ENCODE assay signal across 21 cellular contexts in the genomic region with DNA sequence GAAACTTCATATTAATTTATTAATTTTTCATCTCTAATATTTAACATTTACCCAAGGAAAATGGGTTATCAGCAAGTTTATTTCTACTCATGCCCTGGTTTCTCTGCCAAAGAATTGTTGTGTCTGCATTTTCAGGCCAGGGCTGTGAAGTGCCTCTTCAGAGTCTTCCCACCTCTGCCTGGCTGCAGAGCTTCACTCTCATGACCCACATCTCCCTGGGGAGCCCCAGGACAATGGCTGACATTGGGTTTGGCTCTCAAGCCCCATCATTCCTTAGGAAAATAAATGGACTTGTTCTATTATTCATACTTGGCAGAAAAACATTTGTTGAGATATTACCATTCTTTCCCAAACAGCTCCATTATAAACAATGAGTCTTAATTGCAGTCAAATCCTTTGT. TPM values are rescaled to one million over a fixed set of nuclear protein-coding genes. Genes with fewer than 3 reads are reported as not detected.
A peak's percentile ranks its signal among the peaks of the same experiment; 100 is the strongest.
DNase-seq lines count a peak whose midpoint lies in the region; ATAC-seq and TF ChIP-seq lines count a peak whose summit lies in the region.
"Had no signal": no experiment of that assay in that cellular context is flagged by ENCODE, and none has a peak within 500 bp of the region (broad histone marks: within the 10 kb centered on the region; RNA-seq: fewer than 3 reads in every experiment).

No MANE protein-coding gene starts in this region.

- H3K4me3 ChIP-seq in BE2C (ENCODE audit: low read depth, low read length), result no peak overlapping the region
- no peak overlapping the region for H3K4me3 ChIP-seq in H7 (ENCODE audit: insufficient read depth, low read depth, low read length)
- no peak overlapping the region for H3K4me3 ChIP-seq in left ventricle myocardium inferior
- H3K4me3 ChIP-seq in upper lobe of right lung, result no peak overlapping the region
- H3K4me3 ChIP-seq: cardiac muscle cell, HAP-1, lung had no signal

- no peak overlapping the region for H3K27ac ChIP-seq in left ventricle myocardium inferior (replicated peaks)
- no peak overlapping the region for H3K27ac ChIP-seq in upper lobe of right lung
- H3K27ac ChIP-seq: cardiac muscle cell had no signal

- H3K36me3 ChIP-seq in BE2C (no peaks in the 10 kb centered on the region), H7 (replicated peaks; ENCODE audit: control insufficient read depth, insufficient read depth, low read length) (no peaks in the 10 kb centered on the region), left ventricle myocardium inferior (no peaks in the 10 kb centered on the region), upper lobe of right lung (no peaks in the 10 kb centered on the region)
- H3K36me3 ChIP-seq: cardiac muscle cell, HAP-1 had no signal

- no peak for TF ChIP-seq CTCF in BE2C (IDR thresholded peaks at IDR 0.05; ENCODE audit: low read depth, low read length)
- no peak for TF ChIP-seq CTCF in left ventricle myocardium inferior (IDR thresholded peaks at IDR 0.05; ENCODE audit: borderline replicate concordance)
- TF ChIP-seq CTCF in upper lobe of right lung (IDR thresholded peaks at IDR 0.05), result no peak

- no peaks in the 10 kb centered on the region for H3K9me3 ChIP-seq in BE2C
- H3K9me3 ChIP-seq in left ventricle myocardium inferior (replicated peaks), result peaks cover 6% of the 10 kb centered on the region
- no peaks in the 10 kb centered on the region for H3K9me3 ChIP-seq in upper lobe of right lung
- H3K9me3 ChIP-seq: HAP-1 had no signal

- no peaks in the 10 kb centered on the region for H3K27me3 ChIP-seq in BE2C
- H3K27me3 ChIP-seq in H7 (ENCODE audit: control insufficient read depth, insufficient read depth, low read length), result no peaks in the 10 kb centered on the region
- H3K27me3 ChIP-seq in left ventricle myocardium inferior (ENCODE audit: low read depth), result no peaks in the 10 kb centered on the region
- no peaks in the 10 kb centered on the region for H3K27me3 ChIP-seq in upper lobe of right lung
- H3K27me3 ChIP-seq: cardiac muscle cell had no signal

- ATAC-seq in upper lobe of right lung, result no peak
- ATAC-seq: activated naive CD4-positive, alpha-beta T cell treated with anti-CD3 and anti-CD28 coated beads, Interleukin-2, amount 50 U/mL, for 72 hours; activated T-cell treated with anti-CD3 and anti-CD28 coated beads, Interleukin-2, amount 50 U/mL, for 4 hours; natural killer cell treated with Interleukin-12 subunit alpha and Interleukin-12 subunit beta and Interleukin-15 and Interleukin-18, amount 100 ng/mL, for 72 hours; Panc1 had no signal

- peak; percentile 78 for DNase-seq in BE2C
- peak; percentile 28 for DNase-seq in H7
- DNase-seq in NCI-H345 treated with DMSO at 0.1 percent for 48 hours (lab: John Stamatoyannopoulos, UW; ENCODE audit: unreplicated experiment), result peak; percentile 9
- DNase-seq in left ventricle myocardium inferior, result peak; percentile 22
- no peak for DNase-seq in middle frontal gyrus (ENCODE audit: extremely low spot score, low spot score)
- DNase-seq in iPS-NIHi11 (ENCODE audit: low spot score), result no peak
- no peak for DNase-seq in upper lobe of right lung
- DNase-seq in SHP77 (lab: John Stamatoyannopoulos, UW), result no peak
- DNase-seq: activated CD4-positive, alpha-beta T cell treated with anti-CD3 and anti-CD28 coated beads, Interleukin-2, amount 50 U/mL, for 48 hours; activated T-cell treated with anti-CD3 and anti-CD28 coated beads, Interleukin-2, amount 50 U/mL, for 4 hours; foreskin fibroblast; NCI-H446 treated with DMSO at 0.1 percent for 48 hours; retina; stimulated activated CD4-positive, alpha-beta T cell treated with anti-CD3 and anti-CD28 coated beads, Interleukin-1b, Interleukin-23, amount 100 ng/mL, for 48 hours had no signal

- peaks cover 13% of the 10 kb centered on the region for H3K4me1 ChIP-seq in BE2C
- peaks cover 69% of the 10 kb centered on the region for H3K4me1 ChIP-seq in left ventricle myocardium inferior
- H3K4me1 ChIP-seq in upper lobe of right lung, result no peaks in the 10 kb centered on the region
- H3K4me1 ChIP-seq: HAP-1 had no signal

- intact Hi-C loops in left ventricle myocardium inferior (cut with micrococcal nuclease) (no loop called here), upper lobe of right lung (cut with DNase I) (no loop called here)

RNA-seq across cellular contexts. Expression of a gene that starts 30.3 kb away (rescaled TPM):
- 32.6 TPM for polyA plus RNA-seq in BE2C (2012; ENCODE audit: insufficient read depth, insufficient read length, low read depth)
- 9.1 and 14.9 TPM in 2 replicates for total RNA-seq in H7 (2014; rRNA removed; shearing (Covaris generic))
- total RNA-seq in left ventricle myocardium inferior (64.6 TPM), upper lobe of right lung (10.3 TPM)
- total RNA-seq: activated naive CD4-positive, alpha-beta T cell treated with anti-CD3 and anti-CD28 coated beads, Interleukin-2, amount 50 U/mL, for 72 hours; MCF 10A; natural killer cell treated with Interleukin-12 subunit alpha and Interleukin-12 subunit beta and Interleukin-15 and Interleukin-18, amount 100 ng/mL, for 72 hours had no signal

Comparison
In these comparisons a context has a peak if more than half of its experiments do, and no peak if none do; other contexts are left out.
1. DNase-seq: peak in BE2C (single experiment), H7 (single experiment), NCI-H345 treated with DMSO at 0.1 percent for 48 hours (single experiment) and left ventricle myocardium inferior (single experiment); none in middle frontal gyrus (single experiment), iPS-NIHi11 (single experiment), upper lobe of right lung (single experiment) and SHP77 (0 of 2).